Comparison of ENCODE assay signal across 1 cellular context in genomic region chr6:6892706-6893601, GRCh38.
TF ChIP-seq lines count a peak whose summit lies in the region.

No MANE protein-coding gene starts in this region.

TF ChIP-seq in H1, 55 proteins besides CTCF, POLR2A, EP300 and RAD21:
- no peak for TF ChIP-seq TAF7 (optimal IDR thresholded peaks at IDR 0.05; ENCODE audit: borderline replicate concordance, low read depth, low read length)
- TF ChIP-seq SP4 (IDR thresholded peaks at IDR 0.05; ENCODE audit: low read length), result no peak
- TF ChIP-seq TEAD4 (IDR thresholded peaks at IDR 0.05; ENCODE audit: low read depth, low read length), result no peak
- no peak for TF ChIP-seq BACH1 (IDR thresholded peaks at IDR 0.05; ENCODE audit: low read length)
- no peak for TF ChIP-seq TCF12 (IDR thresholded peaks at IDR 0.05; ENCODE audit: low read depth, low read length)
- no peak for TF ChIP-seq SUZ12 (IDR thresholded peaks at IDR 0.05; ENCODE audit: low read length)
- TF ChIP-seq NRF1 (IDR thresholded peaks at IDR 0.05; ENCODE audit: low read depth, low read length), result no peak
- TF ChIP-seq SRF (IDR thresholded peaks at IDR 0.05; ENCODE audit: low read depth, low read length), result no peak
- no peak for TF ChIP-seq TBP (IDR thresholded peaks at IDR 0.05; ENCODE audit: low read depth, low read length)
- TF ChIP-seq SAP30 (IDR thresholded peaks at IDR 0.05; ENCODE audit: insufficient read depth, insufficient replicate concordance, low read length), result no peak
- no peak for TF ChIP-seq CTBP2 (IDR thresholded peaks at IDR 0.05; ENCODE audit: borderline replicate concordance, insufficient read depth, insufficient read length, low read length)
